Comparison of ENCODE assay signal across 8 cellular contexts in genomic region chr2:8872821-8873432, GRCh38. TPM values are rescaled to one million over a fixed set of nuclear protein-coding genes. Genes with fewer than 3 reads are reported as not detected.
DNase-seq lines count a peak whose midpoint lies in the region; ATAC-seq and TF ChIP-seq lines count a peak whose summit lies in the region.

No MANE protein-coding gene starts in this region.

- H3K9ac ChIP-seq in SU-DHL-6 (ENCODE audit: low read length) = no peak overlapping the region

- no peak overlapping the region for H3K27ac Mint-ChIP-seq in glutamatergic neuron (ENCODE audit: unreplicated experiment)

- H3K36me3 ChIP-seq in heart right ventricle (peaks cover 0 to 26% (median 0%) of the 10 kb centered on the region in 9 donors), SU-DHL-6 (ENCODE audit: low read length) (no peaks in the 10 kb centered on the region), tibial artery (peaks cover 7 to 26% (median 8%) of the 10 kb centered on the region in 3 donors)

- H3K27me3 ChIP-seq in heart right ventricle (no peaks in the 10 kb centered on the region), SU-DHL-6 (ENCODE audit: low read length) (no peaks in the 10 kb centered on the region), tibial artery (no peaks in the 10 kb centered on the region)

- H3K9me2 ChIP-seq in SU-DHL-6 (replicated peaks; ENCODE audit: insufficient read depth, low read length) = no peaks in the 10 kb centered on the region

- ATAC-seq in heart right ventricle = peak in 1 of 8 donors; percentile 37
- no peak for ATAC-seq in activated T-cell treated with anti-CD3 and anti-CD28 coated beads, Interleukin-2, amount 50 U/mL, for 4 hours
- no peak for ATAC-seq in GM18519 (IDR thresholded peaks at IDR 0.05; ENCODE audit: low FRiP score, unreplicated experiment)

- H3K4me1 Mint-ChIP-seq in glutamatergic neuron (ENCODE audit: low read depth, unreplicated experiment) = no peaks in the 10 kb centered on the region
- H3K4me1 Mint-ChIP-seq in activated T-cell treated with anti-CD3 and anti-CD28 coated beads, Interleukin-2, amount 50 U/mL, for 4 hours (ENCODE audit: low read depth) = no peaks in the 10 kb centered on the region

- no peaks in the 10 kb centered on the region for H3K79me2 ChIP-seq in SU-DHL-6 (ENCODE audit: insufficient read depth, low read length)

- H3K27me3 Mint-ChIP-seq in glutamatergic neuron (ENCODE audit: unreplicated experiment) = no peaks in the 10 kb centered on the region
- peaks cover 2% of the 10 kb centered on the region for H3K27me3 Mint-ChIP-seq in activated T-cell treated with anti-CD3 and anti-CD28 coated beads, Interleukin-2, amount 50 U/mL, for 4 hours (ENCODE audit: low read depth)

- 56 to 58% methylated on average over 11 of the region's 11 CpGs for WGBS in heart right ventricle, 2 donors

- H3K36me3 Mint-ChIP-seq in glutamatergic neuron (ENCODE audit: unreplicated experiment) = no peaks in the 10 kb centered on the region
- no peaks in the 10 kb centered on the region for H3K36me3 Mint-ChIP-seq in activated T-cell treated with anti-CD3 and anti-CD28 coated beads, Interleukin-2, amount 50 U/mL, for 4 hours (ENCODE audit: insufficient read depth)

- DNase-seq in heart right ventricle (no peak), cardiac septum (ENCODE audit: low spot score) (no peak), NCI-H1105 treated with DMSO at 0.1 percent for 48 hours (lab: John Stamatoyannopoulos, UW) (peak; percentile 34), glutamatergic neuron (no peak), tibial artery (no peak)
- DNase-seq in activated T-cell treated with anti-CD3 and anti-CD28 coated beads, Interleukin-2, amount 50 U/mL, for 4 hours = no peak

- intact Hi-C loops in heart right ventricle (cut with DNase I) = loop anchor here in 7 of 10 donors (2.0 to 10.0 kb wide), 4 partner anchors 222 to 266 kb away; no protein-coding TSS in a partner anchor
- intact Hi-C loops in cardiac septum (cut with DNase I) = loop anchor here (2.0 to 10.0 kb wide), 2 partner anchors 266 to 462 kb away; no protein-coding TSS in a partner anchor
- intact Hi-C loops in tibial artery (cut with DNase I; ENCODE audit: low total_unique reads) = no loop called here

- H3K27ac ChIP-seq in heart right ventricle = no peak overlapping the region
- H3K27ac ChIP-seq in SU-DHL-6 (ENCODE audit: low read depth, low read length) = no peak overlapping the region
- H3K27ac ChIP-seq in tibial artery = no peak overlapping the region

- peak in 8 of 9 donors; percentile 25 to 68 (median 58) for TF ChIP-seq CTCF in heart right ventricle (IDR thresholded peaks at IDR 0.05)
- TF ChIP-seq CTCF in SU-DHL-6 (IDR thresholded peaks at IDR 0.05; ENCODE audit: insufficient read depth, low read length, poor library complexity, severe bottlenecking) = peak; percentile 75
- peak; percentile 53 for TF ChIP-seq CTCF in glutamatergic neuron (IDR thresholded peaks at IDR 0.05; ENCODE audit: partially characterized antibody, unreplicated experiment)
- TF ChIP-seq CTCF in tibial artery (IDR thresholded peaks at IDR 0.05) = peak; percentile 40 to 43

- no peaks in the 10 kb centered on the region for H3K9me3 Mint-ChIP-seq in glutamatergic neuron (ENCODE audit: unreplicated experiment)
- no peaks in the 10 kb centered on the region for H3K9me3 Mint-ChIP-seq in activated T-cell treated with anti-CD3 and anti-CD28 coated beads, Interleukin-2, amount 50 U/mL, for 4 hours

- H3K9me3 ChIP-seq in heart right ventricle (no peaks in the 10 kb centered on the region), SU-DHL-6 (ENCODE audit: insufficient read depth, low read length) (no peaks in the 10 kb centered on the region), tibial artery (no peaks in the 10 kb centered on the region)

- no peak overlapping the region for H2AFZ ChIP-seq in SU-DHL-6 (ENCODE audit: low read depth, low read length, severe bottlenecking)

- no peak overlapping the region for H3K4me3 Mint-ChIP-seq in glutamatergic neuron (ENCODE audit: unreplicated experiment)
- no peak overlapping the region for H3K4me3 Mint-ChIP-seq in activated T-cell treated with anti-CD3 and anti-CD28 coated beads, Interleukin-2, amount 50 U/mL, for 4 hours

- no peak overlapping the region for H3K4me3 ChIP-seq in heart right ventricle
- H3K4me3 ChIP-seq in SU-DHL-6 (ENCODE audit: insufficient read depth, low read length, poor library complexity, severe bottlenecking) = no peak overlapping the region
- no peak overlapping the region for H3K4me3 ChIP-seq in tibial artery

- no peaks in the 10 kb centered on the region for H3F3A ChIP-seq in SU-DHL-6 (ENCODE audit: insufficient read depth)

- H3K4me1 ChIP-seq in heart right ventricle (no peaks in the 10 kb centered on the region), tibial artery (no peaks in the 10 kb centered on the region)

- H3K4me2 ChIP-seq in SU-DHL-6 (ENCODE audit: low read depth, low read length, poor library complexity, severe bottlenecking) = no peak overlapping the region

- H4K20me1 ChIP-seq in SU-DHL-6 (ENCODE audit: low read depth, low read length) = no peaks in the 10 kb centered on the region

RNA-seq across cellular contexts. Expression of gene KIDINS220, which starts 35.5 kb away (rescaled TPM):
- total RNA-seq in heart right ventricle (100 to 1,000 TPM in 2 of 10 donors, 10 to 100 TPM in 8; 45.8 to 116 (median 76.2) TPM), cardiac septum (111 TPM), glutamatergic neuron (ENCODE audit: unreplicated experiment) (188 TPM)
- polyA plus RNA-seq in heart right ventricle = 10 to 100 TPM; 20.0 to 26.9 TPM
- 10 to 100 TPM; 23.2 to 29.6 (median 27.4) TPM for total RNA-seq in activated T-cell treated with anti-CD3 and anti-CD28 coated beads, Interleukin-2, amount 50 U/mL, for 4 hours
